In genomic region chr20:25525857-25526256, GRCh38 we compare ENCODE assay signal across 1 cellular context.
TF ChIP-seq lines count a peak whose summit lies in the region.

No MANE protein-coding gene starts in this region.

TF ChIP-seq in HepG2, 621 proteins besides CTCF, POLR2A, EP300 and RAD21 (continued from another document and continues in another):
- TF ChIP-seq, protein P1, sequence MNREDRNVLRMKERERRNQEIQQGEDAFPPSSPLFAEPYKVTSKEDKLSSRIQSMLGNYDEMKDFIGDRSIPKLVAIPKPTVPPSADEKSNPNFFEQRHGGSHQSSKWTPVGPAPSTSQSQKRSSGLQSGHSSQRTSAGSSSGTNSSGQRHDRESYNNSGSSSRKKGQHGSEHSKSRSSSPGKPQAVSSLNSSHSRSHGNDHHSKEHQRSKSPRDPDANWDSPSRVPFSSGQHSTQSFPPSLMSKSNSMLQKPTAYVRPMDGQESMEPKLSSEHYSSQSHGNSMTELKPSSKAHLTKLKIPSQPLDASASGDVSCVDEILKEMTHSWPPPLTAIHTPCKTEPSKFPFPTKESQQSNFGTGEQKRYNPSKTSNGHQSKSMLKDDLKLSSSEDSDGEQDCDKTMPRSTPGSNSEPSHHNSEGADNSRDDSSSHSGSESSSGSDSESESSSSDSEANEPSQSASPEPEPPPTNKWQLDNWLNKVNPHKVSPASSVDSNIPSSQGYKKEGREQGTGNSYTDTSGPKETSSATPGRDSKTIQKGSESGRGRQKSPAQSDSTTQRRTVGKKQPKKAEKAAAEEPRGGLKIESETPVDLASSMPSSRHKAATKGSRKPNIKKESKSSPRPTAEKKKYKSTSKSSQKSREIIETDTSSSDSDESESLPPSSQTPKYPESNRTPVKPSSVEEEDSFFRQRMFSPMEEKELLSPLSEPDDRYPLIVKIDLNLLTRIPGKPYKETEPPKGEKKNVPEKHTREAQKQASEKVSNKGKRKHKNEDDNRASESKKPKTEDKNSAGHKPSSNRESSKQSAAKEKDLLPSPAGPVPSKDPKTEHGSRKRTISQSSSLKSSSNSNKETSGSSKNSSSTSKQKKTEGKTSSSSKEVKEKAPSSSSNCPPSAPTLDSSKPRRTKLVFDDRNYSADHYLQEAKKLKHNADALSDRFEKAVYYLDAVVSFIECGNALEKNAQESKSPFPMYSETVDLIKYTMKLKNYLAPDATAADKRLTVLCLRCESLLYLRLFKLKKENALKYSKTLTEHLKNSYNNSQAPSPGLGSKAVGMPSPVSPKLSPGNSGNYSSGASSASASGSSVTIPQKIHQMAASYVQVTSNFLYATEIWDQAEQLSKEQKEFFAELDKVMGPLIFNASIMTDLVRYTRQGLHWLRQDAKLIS (CRISPR knock-in tag; IDR thresholded peaks at IDR 0.05): no peak
- no peak for TF ChIP-seq SMAD1 (CRISPR knock-in tag; IDR thresholded peaks at IDR 0.05; ENCODE audit: borderline replicate concordance, low read depth)
- 0 out of 2 replicates have a peak, but pooled peaks have one; percentile 55 for TF ChIP-seq NR2F6 (IDR thresholded peaks at IDR 0.05)
- TF ChIP-seq NR2F6 (CRISPR knock-in tag; IDR thresholded peaks at IDR 0.05): no peak
- no peak for TF ChIP-seq TSC22D2 (CRISPR knock-in tag; IDR thresholded peaks at IDR 0.05; ENCODE audit: borderline replicate concordance)
- TF ChIP-seq SOX13 (IDR thresholded peaks at IDR 0.05): peak; percentile 97
- TF ChIP-seq SOX13 (CRISPR knock-in tag; conservative IDR thresholded peaks at IDR 0.05 in 1 of 2, IDR thresholded peaks at IDR 0.05 in 1 of 2): peak in 1 of 2 experiments; percentile 99; a peak in 2 of 4 replicates
- TF ChIP-seq ATF5 (CRISPR knock-in tag; IDR thresholded peaks at IDR 0.05; ENCODE audit: low read depth): no peak
- 0 out of 2 replicates have a peak, but pooled peaks have one; percentile 10 for TF ChIP-seq KDM1A (CRISPR knock-in tag; IDR thresholded peaks at IDR 0.05)
- TF ChIP-seq PAWR (CRISPR knock-in tag; IDR thresholded peaks at IDR 0.05; ENCODE audit: borderline replicate concordance): no peak
- TF ChIP-seq FIP1L1 (IDR thresholded peaks at IDR 0.05; ENCODE audit: borderline replicate concordance, insufficient read depth, low read depth, low read length): no peak
- TF ChIP-seq, protein P2, sequence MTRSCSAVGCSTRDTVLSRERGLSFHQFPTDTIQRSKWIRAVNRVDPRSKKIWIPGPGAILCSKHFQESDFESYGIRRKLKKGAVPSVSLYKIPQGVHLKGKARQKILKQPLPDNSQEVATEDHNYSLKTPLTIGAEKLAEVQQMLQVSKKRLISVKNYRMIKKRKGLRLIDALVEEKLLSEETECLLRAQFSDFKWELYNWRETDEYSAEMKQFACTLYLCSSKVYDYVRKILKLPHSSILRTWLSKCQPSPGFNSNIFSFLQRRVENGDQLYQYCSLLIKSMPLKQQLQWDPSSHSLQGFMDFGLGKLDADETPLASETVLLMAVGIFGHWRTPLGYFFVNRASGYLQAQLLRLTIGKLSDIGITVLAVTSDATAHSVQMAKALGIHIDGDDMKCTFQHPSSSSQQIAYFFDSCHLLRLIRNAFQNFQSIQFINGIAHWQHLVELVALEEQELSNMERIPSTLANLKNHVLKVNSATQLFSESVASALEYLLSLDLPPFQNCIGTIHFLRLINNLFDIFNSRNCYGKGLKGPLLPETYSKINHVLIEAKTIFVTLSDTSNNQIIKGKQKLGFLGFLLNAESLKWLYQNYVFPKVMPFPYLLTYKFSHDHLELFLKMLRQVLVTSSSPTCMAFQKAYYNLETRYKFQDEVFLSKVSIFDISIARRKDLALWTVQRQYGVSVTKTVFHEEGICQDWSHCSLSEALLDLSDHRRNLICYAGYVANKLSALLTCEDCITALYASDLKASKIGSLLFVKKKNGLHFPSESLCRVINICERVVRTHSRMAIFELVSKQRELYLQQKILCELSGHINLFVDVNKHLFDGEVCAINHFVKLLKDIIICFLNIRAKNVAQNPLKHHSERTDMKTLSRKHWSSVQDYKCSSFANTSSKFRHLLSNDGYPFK (CRISPR knock-in tag; IDR thresholded peaks at IDR 0.05; ENCODE audit: borderline replicate concordance): no peak
- TF ChIP-seq ZFY (CRISPR knock-in tag; IDR thresholded peaks at IDR 0.05): no peak
- no peak for TF ChIP-seq ZNF354B (CRISPR knock-in tag; IDR thresholded peaks at IDR 0.05)
- TF ChIP-seq, protein P3, sequence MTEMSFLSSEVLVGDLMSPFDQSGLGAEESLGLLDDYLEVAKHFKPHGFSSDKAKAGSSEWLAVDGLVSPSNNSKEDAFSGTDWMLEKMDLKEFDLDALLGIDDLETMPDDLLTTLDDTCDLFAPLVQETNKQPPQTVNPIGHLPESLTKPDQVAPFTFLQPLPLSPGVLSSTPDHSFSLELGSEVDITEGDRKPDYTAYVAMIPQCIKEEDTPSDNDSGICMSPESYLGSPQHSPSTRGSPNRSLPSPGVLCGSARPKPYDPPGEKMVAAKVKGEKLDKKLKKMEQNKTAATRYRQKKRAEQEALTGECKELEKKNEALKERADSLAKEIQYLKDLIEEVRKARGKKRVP (CRISPR knock-in tag; IDR thresholded peaks at IDR 0.05): no peak
- peak; percentile 95 for TF ChIP-seq ARID5B (CRISPR knock-in tag; IDR thresholded peaks at IDR 0.05)
- TF ChIP-seq SRSF9 (IDR thresholded peaks at IDR 0.05; ENCODE audit: borderline replicate concordance, insufficient read depth, low read depth, low read length, poor library complexity, severe bottlenecking): no peak
- no peak for TF ChIP-seq ZSCAN31 (CRISPR knock-in tag; IDR thresholded peaks at IDR 0.05; ENCODE audit: low read depth)
- no peak; the same call in 1 of the 2 replicates for TF ChIP-seq ZNF556 (CRISPR knock-in tag; IDR thresholded peaks at IDR 0.05; ENCODE audit: borderline replicate concordance)
- no peak for TF ChIP-seq GMEB2 (CRISPR knock-in tag; IDR thresholded peaks at IDR 0.05; ENCODE audit: low read depth)
- 0 out of 2 replicates have a peak, but pooled peaks have one; percentile 28 for TF ChIP-seq GATAD1 (CRISPR knock-in tag; IDR thresholded peaks at IDR 0.05)
- TF ChIP-seq NFYC (CRISPR knock-in tag; IDR thresholded peaks at IDR 0.05): no peak
- TF ChIP-seq POGZ (CRISPR knock-in tag; IDR thresholded peaks at IDR 0.05): peak; percentile 62; the same call in 1 of the 2 replicates
- TF ChIP-seq REL (CRISPR knock-in tag; conservative IDR thresholded peaks at IDR 0.05): no peak
- TF ChIP-seq PHF20 (CRISPR knock-in tag; IDR thresholded peaks at IDR 0.05): no peak
- peak; percentile 54; the same call in 1 of the 2 replicates for TF ChIP-seq ZBTB43 (CRISPR knock-in tag; conservative IDR thresholded peaks at IDR 0.05)
- no peak for TF ChIP-seq SRSF1 (optimal IDR thresholded peaks at IDR 0.05; ENCODE audit: low read depth, low read length)
- peak; percentile 25; the same call in 1 of the 2 replicates for TF ChIP-seq MNT (IDR thresholded peaks at IDR 0.05)
- no peak for TF ChIP-seq ZNF343 (CRISPR knock-in tag; IDR thresholded peaks at IDR 0.05)
- no peak for TF ChIP-seq ZSCAN30 (CRISPR knock-in tag; IDR thresholded peaks at IDR 0.05)
- TF ChIP-seq ZBTB3 (CRISPR knock-in tag; IDR thresholded peaks at IDR 0.05; ENCODE audit: borderline replicate concordance, low read depth): no peak; the same call in 1 of the 2 replicates
- TF ChIP-seq, protein P4, sequence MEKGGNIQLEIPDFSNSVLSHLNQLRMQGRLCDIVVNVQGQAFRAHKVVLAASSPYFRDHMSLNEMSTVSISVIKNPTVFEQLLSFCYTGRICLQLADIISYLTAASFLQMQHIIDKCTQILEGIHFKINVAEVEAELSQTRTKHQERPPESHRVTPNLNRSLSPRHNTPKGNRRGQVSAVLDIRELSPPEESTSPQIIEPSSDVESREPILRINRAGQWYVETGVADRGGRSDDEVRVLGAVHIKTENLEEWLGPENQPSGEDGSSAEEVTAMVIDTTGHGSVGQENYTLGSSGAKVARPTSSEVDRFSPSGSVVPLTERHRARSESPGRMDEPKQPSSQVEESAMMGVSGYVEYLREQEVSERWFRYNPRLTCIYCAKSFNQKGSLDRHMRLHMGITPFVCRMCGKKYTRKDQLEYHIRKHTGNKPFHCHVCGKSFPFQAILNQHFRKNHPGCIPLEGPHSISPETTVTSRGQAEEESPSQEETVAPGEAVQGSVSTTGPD (CRISPR knock-in tag; IDR thresholded peaks at IDR 0.05): no peak
- TF ChIP-seq MAFF (IDR thresholded peaks at IDR 0.05; ENCODE audit: low read depth, low read length): no peak
- TF ChIP-seq SETDB1 (CRISPR knock-in tag; IDR thresholded peaks at IDR 0.05; ENCODE audit: borderline replicate concordance): no peak
- no peak for TF ChIP-seq NCOA5 (CRISPR knock-in tag; IDR thresholded peaks at IDR 0.05)
- TF ChIP-seq GATAD2A (CRISPR knock-in tag; IDR thresholded peaks at IDR 0.05): peak; percentile 97
- TF ChIP-seq ZBTB39 (CRISPR knock-in tag; IDR thresholded peaks at IDR 0.05): no peak
- TF ChIP-seq SMAD3 (CRISPR knock-in tag; IDR thresholded peaks at IDR 0.05): 0 out of 2 replicates have a peak, but pooled peaks have one; percentile 39
- no peak for TF ChIP-seq FOXM1 (CRISPR knock-in tag; IDR thresholded peaks at IDR 0.05)
- peak; percentile 90 for TF ChIP-seq SAP130 (CRISPR knock-in tag; IDR thresholded peaks at IDR 0.05; ENCODE audit: low read depth)
- TF ChIP-seq MYNN (CRISPR knock-in tag; IDR thresholded peaks at IDR 0.05; ENCODE audit: low read depth): no peak
- no peak for TF ChIP-seq ZNF788 (CRISPR knock-in tag; IDR thresholded peaks at IDR 0.05; ENCODE audit: borderline replicate concordance)
